9 cellular contexts compared by ENCODE assay signal in the genomic region with DNA sequence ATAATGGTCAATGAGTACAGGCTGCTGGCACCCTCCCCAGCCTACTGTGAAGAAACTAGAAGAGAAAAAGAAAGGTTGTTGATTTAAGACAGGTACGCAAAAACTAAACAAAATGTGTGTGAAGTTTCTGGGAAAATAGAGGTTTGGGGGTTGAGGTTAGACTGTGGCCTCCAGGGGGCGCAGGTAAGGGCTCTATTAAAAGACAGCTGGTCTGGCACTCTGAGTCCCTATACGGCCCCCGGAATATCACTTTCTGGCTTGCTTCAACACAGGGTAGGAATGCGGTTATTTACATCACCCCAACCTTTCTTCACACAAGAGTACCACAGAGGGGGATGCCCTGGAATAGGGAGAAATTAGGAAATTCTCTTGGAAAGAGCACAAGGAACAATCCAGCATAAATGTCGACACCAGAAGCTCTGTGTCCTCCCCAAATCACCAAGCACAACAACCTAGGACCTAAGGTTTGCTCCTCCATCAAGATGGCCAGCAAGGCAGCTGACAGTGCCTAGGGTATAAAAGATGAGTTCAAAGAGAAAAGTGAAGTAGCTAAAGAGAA.
DNase-seq lines count a peak whose midpoint lies in the region; ATAC-seq, FAIRE-seq and TF ChIP-seq lines count a peak whose summit lies in the region.
"Had no signal": no experiment of that assay in that cellular context is flagged by ENCODE, and none has a peak within 500 bp of the region (broad histone marks: within the 10 kb centered on the region; RNA-seq: fewer than 3 reads in every experiment).

No MANE protein-coding gene starts in this region.

- peak; percentile 2 for DNase-seq in stimulated activated CD4-positive, alpha-beta T cell treated with anti-CD3 and anti-CD28 coated beads, Interleukin-12 subunit alpha, Interleukin-12 subunit beta, amount 100 ng/mL, for 4 hours
- DNase-seq in stimulated activated CD4-positive, alpha-beta T cell treated with anti-CD3 and anti-CD28 coated beads, Interleukin-4, amount 100 ng/mL, for 24 hours = no peak
- peak; percentile 10 to 84 for DNase-seq in H1 (ENCODE audit: low read depth in 1 of 2, low spot score in 2 of 2)
- DNase-seq in psoas muscle = peak; percentile 18 to 50
- DNase-seq in kidney tubule cell (ENCODE audit: low spot score) = no peak
- no peak for DNase-seq in activated effector memory CD4-positive, alpha-beta T cell treated with anti-CD3 and anti-CD28 coated beads, Interleukin-2, amount 50 U/mL, for 16 hours
- no peak for DNase-seq in GM12892 (ENCODE audit: insufficient read length)

- no peak overlapping the region for H4K91ac ChIP-seq in H1 (replicated peaks; ENCODE audit: insufficient read length, low read length)

- H2BK15ac ChIP-seq in H1 (ENCODE audit: low read length) = no peak overlapping the region

- H3K14ac ChIP-seq in H1 (ENCODE audit: insufficient read length) = no peak overlapping the region

- TF ChIP-seq EP300 in H1 (IDR thresholded peaks at IDR 0.05; ENCODE audit: borderline replicate concordance in 1 of 2, low read depth in 2 of 2, low read length in 2 of 2) = no peak

- H3K4me1 ChIP-seq in H1 (replicated peaks in 1 of 4; ENCODE audit: control insufficient read depth in 3 of 4, insufficient read depth in 4 of 4, low read length in 3 of 4) (no peaks in the 10 kb centered on the region), psoas muscle (no peaks in the 10 kb centered on the region)

- no peaks in the 10 kb centered on the region for H3K79me2 ChIP-seq in H1 (ENCODE audit: control insufficient read depth in 1 of 2, insufficient read depth in 2 of 2, low read length in 2 of 2)

- TF ChIP-seq CTCF in LNCAP (IDR thresholded peaks at IDR 0.05) = peak; percentile 59
- peak; percentile 59 to 80 (median 62) for TF ChIP-seq CTCF in H1 (IDR thresholded peaks at IDR 0.05; ENCODE audit: control extremely low read depth in 1 of 3, insufficient read depth in 1 of 3, low read depth in 1 of 3, low read length in 3 of 3)
- peak; percentile 40 for TF ChIP-seq CTCF in psoas muscle (IDR thresholded peaks at IDR 0.05)

- intact Hi-C loops in psoas muscle (cut with DNase I) = loop anchor here in 1 of 2 donors (5.0 kb wide), 1 partner anchor 448 kb away; no protein-coding TSS in a partner anchor

- no peak overlapping the region for H3K56ac ChIP-seq in H1 (replicated peaks; ENCODE audit: insufficient read length, low read depth, low read length)

- no peak overlapping the region for H3K9ac ChIP-seq in H1 (replicated peaks in 1 of 4; ENCODE audit: extremely low read depth in 1 of 4, low read depth in 3 of 4, low read length in 3 of 4)

- H3K23ac ChIP-seq in H1 (ENCODE audit: insufficient read length) = no peak overlapping the region

- H4K20me1 ChIP-seq in H1 (replicated peaks in 1 of 2; ENCODE audit: control insufficient read depth in 1 of 2, insufficient read depth in 2 of 2, low read length in 2 of 2) = no peaks in the 10 kb centered on the region

- H3K4me2 ChIP-seq in H1 (ENCODE audit: insufficient read depth in 1 of 2, low read depth in 2 of 2, low read length in 2 of 2) = no peak overlapping the region; a peak in 1 of 4 replicates

- CTCF ChIA-PET in H1 (lab: Charles Lee; ENCODE audit: partially characterized antibody) = interaction anchor here (0.6 to 2.9 kb wide), 36 partner anchors 10 to 824 kb away, joined by 3 to 22 read pairs (median 4); no protein-coding TSS in a partner anchor

- no peak overlapping the region for H2BK20ac ChIP-seq in H1 (ENCODE audit: low read length)

- no peaks in the 10 kb centered on the region for H3K23me2 ChIP-seq in H1 (ENCODE audit: low read depth, low read length)

- H3K36me3 ChIP-seq in H1 (ENCODE audit: control insufficient read depth in 2 of 4, insufficient read depth in 4 of 4, low read length in 3 of 4) = no peaks in the 10 kb centered on the region
- no peaks in the 10 kb centered on the region for H3K36me3 ChIP-seq in psoas muscle (ENCODE audit: insufficient read depth in 1 of 2, low read depth in 1 of 2)

- H2BK12ac ChIP-seq in H1 (ENCODE audit: low read depth, low read length) = no peak overlapping the region

- POLR2A ChIA-PET in H1 (lab: Charles Lee; ENCODE audit: partially characterized antibody) = no interaction called here

- H3K27ac ChIP-seq in H1 (ENCODE audit: low read depth, low read length) = no peak overlapping the region
- no peak overlapping the region for H3K27ac ChIP-seq in psoas muscle

- FAIRE-seq in H1 (lab: Jason Lieb, UNC) = peak; percentile 74
- FAIRE-seq in GM12892 (lab: Jason Lieb, UNC) = no peak

- TF ChIP-seq POLR2A in H1 (IDR thresholded peaks at IDR 0.05; ENCODE audit: control extremely low read depth in 1 of 2, low read depth in 2 of 2, low read length in 2 of 2) (no peak), GM12892 (IDR thresholded peaks at IDR 0.05; ENCODE audit: low read depth, low read length) (no peak)

- no peak overlapping the region for H3K18ac ChIP-seq in H1 (ENCODE audit: extremely low read depth, low read length)

- no peak overlapping the region for H2BK120ac ChIP-seq in H1 (replicated peaks; ENCODE audit: low read depth, low read length)

- H3K79me1 ChIP-seq in H1 (ENCODE audit: low read depth, low read length) = no peaks in the 10 kb centered on the region

- no peak overlapping the region for H2AK5ac ChIP-seq in H1 (ENCODE audit: low read depth, low read length)

- H2BK5ac ChIP-seq in H1 (ENCODE audit: low read depth, low read length) = no peak overlapping the region

- H2AFZ ChIP-seq in H1 (ENCODE audit: low read length) = 0 out of 2 replicates have a peak overlapping the region, but pooled peaks have one; percentile 81

- H3K4me3 ChIP-seq in H1 (ENCODE audit: extremely low read depth in 1 of 4, insufficient read depth in 2 of 4, low read depth in 3 of 4, low read length in 4 of 4) (no peak overlapping the region), psoas muscle (no peak overlapping the region)

- TF ChIP-seq RAD21 in H1 (IDR thresholded peaks at IDR 0.05 in 1 of 2, conservative IDR thresholded peaks at IDR 0.05 in 1 of 2; ENCODE audit: low read depth in 2 of 2, low read length in 2 of 2) = peak; percentile 61 to 75

- no peak overlapping the region for H4K5ac ChIP-seq in H1 (ENCODE audit: insufficient read length, low read depth, low read length)

- H3K9me3 ChIP-seq in H1 (ENCODE audit: insufficient read depth in 2 of 2, low read depth in 1 of 2, low read length in 1 of 2) (no peaks in the 10 kb centered on the region), psoas muscle (no peaks in the 10 kb centered on the region)

- WGBS in H1 (ENCODE audit: extremely low coverage in 1 of 2, insufficient coverage in 1 of 2, insufficient read length in 1 of 2, insufficient replicate concordance in 2 of 2, low coverage in 1 of 2, low lambda C conversion rate in 2 of 2, missing lambda C conversion rate in 1 of 2), 2 experiments = 60% methylated on average over 6 of the region's 6 CpGs; no CpG with 5 or more reads in 1 of the 2 experiments
- 34 to 48% (median 41%) methylated on average over 6 of the region's 6 CpGs for WGBS in psoas muscle, 3 donors

- H3K27me3 ChIP-seq in H1 (replicated peaks in 1 of 4; ENCODE audit: control insufficient read depth in 3 of 4, extremely low read depth in 1 of 4, insufficient read depth in 3 of 4, low read length in 3 of 4) (no peaks in the 10 kb centered on the region), psoas muscle (ENCODE audit: insufficient read depth in 3 of 3, low read length in 2 of 3) (no peaks in the 10 kb centered on the region)

- H3K4ac ChIP-seq in H1 (replicated peaks; ENCODE audit: insufficient read length, low read depth, low read length) = no peak overlapping the region

- H4K8ac ChIP-seq in H1 (ENCODE audit: extremely low read depth, insufficient read depth, low read length) = no peak overlapping the region

- ATAC-seq in psoas muscle = no peak
- ATAC-seq: activated naive CD4-positive, alpha-beta T cell treated with anti-CD3 and anti-CD28 coated beads, Interleukin-2, amount 50 U/mL, for 72 hours had no signal

TF ChIP-seq in H1, 55 proteins besides CTCF, POLR2A, EP300 and RAD21:
- 0 out of 2 replicates have a peak, but pooled peaks have one; percentile 51 for TF ChIP-seq TCF12 (IDR thresholded peaks at IDR 0.05; ENCODE audit: low read depth, low read length)
- no peak for TF ChIP-seq SUZ12 (IDR thresholded peaks at IDR 0.05; ENCODE audit: low read length)
- TF ChIP-seq ASH2L (IDR thresholded peaks at IDR 0.05; ENCODE audit: low read length) = no peak
- TF ChIP-seq SIN3A (conservative IDR thresholded peaks at IDR 0.05 in 1 of 2, IDR thresholded peaks at IDR 0.05 in 1 of 2; ENCODE audit: low read depth in 1 of 2, low read length in 2 of 2) = no peak
- TF ChIP-seq TAF1 (IDR thresholded peaks at IDR 0.05; ENCODE audit: low read depth, low read length) = no peak
- TF ChIP-seq EGR1 (IDR thresholded peaks at IDR 0.05; ENCODE audit: borderline replicate concordance, low read depth, low read length) = no peak
- no peak for TF ChIP-seq TBP (IDR thresholded peaks at IDR 0.05; ENCODE audit: low read depth, low read length)

Comparison
In these comparisons a context has a peak if more than half of its experiments do, and no peak if none do; other contexts are left out.
1. DNase-seq: peak in stimulated activated CD4-positive, alpha-beta T cell treated with anti-CD3 and anti-CD28 coated beads, Interleukin-12 subunit alpha, Interleukin-12 subunit beta, amount 100 ng/mL, for 4 hours (single experiment), H1 (2 of 2) and psoas muscle (2 of 2); none in stimulated activated CD4-positive, alpha-beta T cell treated with anti-CD3 and anti-CD28 coated beads, Interleukin-4, amount 100 ng/mL, for 24 hours (single experiment), kidney tubule cell (single experiment), activated effector memory CD4-positive, alpha-beta T cell treated with anti-CD3 and anti-CD28 coated beads, Interleukin-2, amount 50 U/mL, for 16 hours (single experiment) and GM12892 (single experiment).
2. Peak in every context shown above with its lines, with median percentiles within 50 percentile points of each other: CTCF ChIP-seq.